ENCODE assay signal across 25 cellular contexts in the genomic region with DNA sequence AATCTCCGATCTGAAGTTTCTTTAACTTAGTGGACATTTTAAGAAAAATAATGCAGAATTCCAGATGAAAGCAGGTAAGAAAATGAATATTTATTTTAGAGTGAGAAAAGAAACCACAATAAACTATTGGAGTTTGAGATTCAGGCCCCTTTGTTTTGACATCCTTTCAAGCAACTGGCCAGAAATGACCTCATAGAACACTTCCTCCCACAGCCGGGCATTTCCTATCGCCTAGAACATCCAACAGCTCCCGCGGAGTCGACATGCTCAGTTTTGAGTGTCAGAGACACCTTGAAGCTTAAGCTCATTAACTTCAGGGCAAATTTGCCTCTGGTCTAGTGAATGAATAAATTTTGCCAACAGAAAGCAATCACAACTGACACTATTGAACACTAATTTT.
"Had no signal": no experiment of that assay in that cellular context is flagged by ENCODE, and none has a peak within 500 bp of the region (broad histone marks: within the 10 kb centered on the region; RNA-seq: fewer than 3 reads in every experiment).

No MANE protein-coding gene starts in this region.

- H3K27me3 Mint-ChIP-seq: naive B cell; stimulated activated memory B cell treated with anti-CD40 and anti-IgM and Interleukin-4, amounts not matched to agents 10 μg/mL and 1 μg/mL and 100 μg/mL, for 72 hours; stimulated activated naive CD8-positive, alpha-beta T cell treated with anti-CD3 and anti-CD28 coated beads, Interleukin-15, amount 100 ng/mL, for 72 hours had no signal

- H3K27ac ChIP-seq: left lung, neutrophil, ovary, tibial nerve, uterus had no signal

- H3K36me3 Mint-ChIP-seq: immature natural killer cell; mesothelial cell of epicardium; natural killer cell; stimulated activated memory B cell treated with anti-CD40 and anti-IgM and Interleukin-4, amounts not matched to agents 10 μg/mL and 1 μg/mL and 100 μg/mL, for 72 hours; type B pancreatic cell had no signal

- H3K4me1 Mint-ChIP-seq: immature natural killer cell; mesothelial cell of epicardium; natural killer cell; stimulated activated naive CD8-positive, alpha-beta T cell treated with anti-CD3 and anti-CD28 coated beads, Interleukin-15, amount 100 ng/mL, for 72 hours had no signal

- ATAC-seq: left lung; natural killer cell; right cardiac atrium; sciatic nerve; stimulated activated memory B cell treated with anti-CD40 and anti-IgM and Interleukin-4, amounts not matched to agents 10 μg/mL and 1 μg/mL and 100 μg/mL, for 72 hours; stimulated activated naive CD8-positive, alpha-beta T cell treated with anti-CD3 and anti-CD28 coated beads, Interleukin-15, amount 100 ng/mL, for 72 hours had no signal

- DNase-seq: hypothalamus; immature natural killer cell; left lung; mesendoderm; naive B cell; natural killer cell; occipital lobe; ovary; right cardiac atrium; stimulated activated CD4-positive, alpha-beta T cell treated with anti-CD3 and anti-CD28 coated beads, Interleukin-4, amount 100 ng/mL, for 24 hours; stimulated activated CD8-positive, alpha-beta memory T cell treated with anti-CD3 and anti-CD28 coated beads, Interleukin-4, amount 100 ng/mL, for 48 hours; stimulated activated naive CD4-positive, alpha-beta T cell treated with Interleukin-2 at 50 U/mL for 16 hours; stimulated activated naive CD8-positive, alpha-beta T cell treated with anti-CD3 and anti-CD28 coated beads, Interleukin-15, amount 100 ng/mL, for 72 hours; substantia nigra had no signal

- H3K27ac Mint-ChIP-seq: immature natural killer cell; mesothelial cell of epicardium; naive B cell; natural killer cell; progenitor cell of endocrine pancreas; stimulated activated memory B cell treated with anti-CD40 and anti-IgM and Interleukin-4, amounts not matched to agents 10 μg/mL and 1 μg/mL and 100 μg/mL, for 72 hours; stimulated activated naive CD8-positive, alpha-beta T cell treated with anti-CD3 and anti-CD28 coated beads, Interleukin-15, amount 100 ng/mL, for 72 hours; type B pancreatic cell had no signal

- H3K4me1 ChIP-seq: left lung, tibial nerve, uterus had no signal

- H3K4me3 ChIP-seq: heart left ventricle, left lung, lung, ovary, skin epidermis, tibial nerve, uterus had no signal

- H3K36me3 ChIP-seq: heart left ventricle, left lung, neutrophil, ovary, tibial nerve, uterus had no signal

- H3K27me3 ChIP-seq: heart left ventricle, left lung, neutrophil, ovary, tibial nerve, uterus had no signal

- H3K4me3 Mint-ChIP-seq: immature natural killer cell; mesothelial cell of epicardium; naive B cell; natural killer cell; stimulated activated memory B cell treated with anti-CD40 and anti-IgM and Interleukin-4, amounts not matched to agents 10 μg/mL and 1 μg/mL and 100 μg/mL, for 72 hours; stimulated activated naive CD8-positive, alpha-beta T cell treated with anti-CD3 and anti-CD28 coated beads, Interleukin-15, amount 100 ng/mL, for 72 hours; type B pancreatic cell had no signal

- H3K9me3 Mint-ChIP-seq: mesothelial cell of epicardium, natural killer cell had no signal

- H3K9me3 ChIP-seq: left lung, neutrophil, ovary, tibial nerve, uterus had no signal
